In genomic region chr3:4225005-4225471, GRCh38 we compare ENCODE assay signal across 1 cellular context.
TF ChIP-seq lines count a peak whose summit lies in the region.

No MANE protein-coding gene starts in this region.

TF ChIP-seq in K562, 482 proteins besides CTCF, POLR2A, EP300 and RAD21 (continued from another document and continues in another):
- TF ChIP-seq TBL1XR1 (IDR thresholded peaks at IDR 0.05; ENCODE audit: low read length in 2 of 2) (peak in 1 of 2 experiments; percentile 57; a peak in 1 of 4 replicates), GATAD2A (IDR thresholded peaks at IDR 0.05) (no peak), HMGN3 (IDR thresholded peaks at IDR 0.05; ENCODE audit: borderline replicate concordance, extremely low read depth, insufficient read length, low read depth, low read length) (peak; percentile 84), TCFL5 (CRISPR knock-in tag; conservative IDR thresholded peaks at IDR 0.05) (no peak), SIN3B (IDR thresholded peaks at IDR 0.05; ENCODE audit: low read depth) (no peak), NR2C2 (CRISPR knock-in tag; IDR thresholded peaks at IDR 0.05) (no peak), NR2C2 (tag; IDR thresholded peaks at IDR 0.05) (no peak), MAFG (tag; conservative IDR thresholded peaks at IDR 0.05) (peak; percentile 40; the same call in 1 of the 2 replicates), HOMEZ (CRISPR knock-in tag; IDR thresholded peaks at IDR 0.05) (no peak), SMAD1 (IDR thresholded peaks at IDR 0.05; ENCODE audit: low read depth, low read length, partially characterized antibody) (no peak), MEF2D (tag; conservative IDR thresholded peaks at IDR 0.05; ENCODE audit: low read depth) (no peak), TEAD1 (CRISPR knock-in tag; IDR thresholded peaks at IDR 0.05) (0 out of 4 replicates have a peak, but pooled peaks of 1 of the 2 experiments have one; percentile 42), FOSL1 (tag; conservative IDR thresholded peaks at IDR 0.05) (peak; percentile 54), BRD9 (IDR thresholded peaks at IDR 0.05; ENCODE audit: low read depth, partially characterized antibody) (no peak), KDM1A (IDR thresholded peaks at IDR 0.05) (peak; percentile 84 to 85), THAP7 (CRISPR knock-in tag; IDR thresholded peaks at IDR 0.05) (no peak), DPF2 (IDR thresholded peaks at IDR 0.05) (peak; percentile 97), NCOR1 (IDR thresholded peaks at IDR 0.05) (peak; percentile 92), STAT5B (CRISPR knock-in tag; IDR thresholded peaks at IDR 0.05) (no peak), FOXK2 (conservative IDR thresholded peaks at IDR 0.05 in 1 of 2, IDR thresholded peaks at IDR 0.05 in 1 of 2; ENCODE audit: low read depth in 2 of 2) (no peak), RFX1 (IDR thresholded peaks at IDR 0.05) (no peak), ZNF764 (CRISPR knock-in tag; IDR thresholded peaks at IDR 0.05; ENCODE audit: low read depth) (no peak), DIDO1 (tag; IDR thresholded peaks at IDR 0.05; ENCODE audit: low read depth) (no peak), PTRF (tag; IDR thresholded peaks at IDR 0.05) (no peak), PKNOX1 (IDR thresholded peaks at IDR 0.05) (peak; percentile 48; the same call in 1 of the 2 replicates), ZNF324 (CRISPR knock-in tag; IDR thresholded peaks at IDR 0.05) (no peak), TEAD4 (IDR thresholded peaks at IDR 0.05; ENCODE audit: low read length) (peak; percentile 97), TEAD4 (CRISPR knock-in tag; IDR thresholded peaks at IDR 0.05; ENCODE audit: borderline replicate concordance) (no peak), RBFOX2 (IDR thresholded peaks at IDR 0.05; ENCODE audit: low read depth, low read length) (no peak), MTA3 (IDR thresholded peaks at IDR 0.05; ENCODE audit: borderline replicate concordance) (peak; percentile 60; the same call in 1 of the 2 replicates), SETDB1 (IDR thresholded peaks at IDR 0.05; ENCODE audit: low read length) (no peak), ZNF12 (CRISPR knock-in tag; IDR thresholded peaks at IDR 0.05) (no peak), NR1H2 (CRISPR knock-in tag; IDR thresholded peaks at IDR 0.05) (no peak), ASH1L (IDR thresholded peaks at IDR 0.05; ENCODE audit: borderline replicate concordance, low read depth, partially characterized antibody) (no peak), NELFE (IDR thresholded peaks at IDR 0.05; ENCODE audit: insufficient read depth, insufficient read length) (no peak), ARID1B (IDR thresholded peaks at IDR 0.05) (peak; percentile 98), IRF9 (tag; IDR thresholded peaks at IDR 0.05) (no peak), YY1 (IDR thresholded peaks at IDR 0.05; ENCODE audit: borderline replicate concordance in 1 of 3, control insufficient read depth in 1 of 3, extremely low read depth in 1 of 3, insufficient read depth in 3 of 3, insufficient read length in 1 of 3, insufficient replicate concordance in 2 of 3, low read depth in 1 of 3, low read length in 2 of 3) (no peak), ZKSCAN8 (CRISPR knock-in tag; IDR thresholded peaks at IDR 0.05) (peak; percentile 95), FOXA3 (CRISPR knock-in tag; conservative IDR thresholded peaks at IDR 0.05 in 1 of 2, IDR thresholded peaks at IDR 0.05 in 1 of 2) (no peak), NFE2 (IDR thresholded peaks at IDR 0.05; ENCODE audit: low read depth) (peak; percentile 23; the same call in 1 of the 2 replicates), GATAD2B (IDR thresholded peaks at IDR 0.05; ENCODE audit: borderline replicate concordance) (no peak; the same call in 1 of the 2 replicates), SMAD4 (CRISPR knock-in tag; conservative IDR thresholded peaks at IDR 0.05) (peak; percentile 46; the same call in 1 of the 2 replicates), MBD2 (IDR thresholded peaks at IDR 0.05; ENCODE audit: borderline replicate concordance, low read depth) (peak; percentile 47; the same call in 1 of the 2 replicates), ZNF263 (CRISPR knock-in tag; IDR thresholded peaks at IDR 0.05; ENCODE audit: borderline replicate concordance) (no peak), ZSCAN29 (IDR thresholded peaks at IDR 0.05) (no peak), SNIP1 (IDR thresholded peaks at IDR 0.05; ENCODE audit: low read depth) (no peak), CBX5 (IDR thresholded peaks at IDR 0.05; ENCODE audit: borderline replicate concordance, low read depth) (no peak), HDAC2 (IDR thresholded peaks at IDR 0.05) (0 out of 2 replicates have a peak, but pooled peaks have one; percentile 50), HDAC1 (IDR thresholded peaks at IDR 0.05) (peak in 1 of 2 experiments; percentile 35; a peak in 1 of 4 replicates), TBP (optimal IDR thresholded peaks at IDR 0.05; ENCODE audit: low read depth, low read length) (no peak), KLF6 (CRISPR knock-in tag; IDR thresholded peaks at IDR 0.05; ENCODE audit: borderline replicate concordance) (no peak), ZNF589 (CRISPR knock-in tag; IDR thresholded peaks at IDR 0.05; ENCODE audit: low read depth) (peak; percentile 40; the same call in 1 of the 2 replicates), ZKSCAN1 (IDR thresholded peaks at IDR 0.05; ENCODE audit: low read depth, low read length) (no peak), NR2F6 (CRISPR knock-in tag; IDR thresholded peaks at IDR 0.05) (no peak), HOXB6 (CRISPR knock-in tag; IDR thresholded peaks at IDR 0.05; ENCODE audit: borderline replicate concordance) (no peak), BDP1 (IDR thresholded peaks at IDR 0.05; ENCODE audit: insufficient read depth, insufficient read length) (no peak), SMARCE1 (IDR thresholded peaks at IDR 0.05) (peak; percentile 95), RBM14 (IDR thresholded peaks at IDR 0.05; ENCODE audit: borderline replicate concordance, insufficient read depth, low read depth, low read length) (no peak), POLR2AphosphoS5 (IDR thresholded peaks at IDR 0.05; ENCODE audit: control insufficient read depth, insufficient read depth, low read depth, low read length) (peak; percentile 94), ZNF551 (CRISPR knock-in tag; IDR thresholded peaks at IDR 0.05) (no peak)
- TF ChIP-seq, protein P1, sequence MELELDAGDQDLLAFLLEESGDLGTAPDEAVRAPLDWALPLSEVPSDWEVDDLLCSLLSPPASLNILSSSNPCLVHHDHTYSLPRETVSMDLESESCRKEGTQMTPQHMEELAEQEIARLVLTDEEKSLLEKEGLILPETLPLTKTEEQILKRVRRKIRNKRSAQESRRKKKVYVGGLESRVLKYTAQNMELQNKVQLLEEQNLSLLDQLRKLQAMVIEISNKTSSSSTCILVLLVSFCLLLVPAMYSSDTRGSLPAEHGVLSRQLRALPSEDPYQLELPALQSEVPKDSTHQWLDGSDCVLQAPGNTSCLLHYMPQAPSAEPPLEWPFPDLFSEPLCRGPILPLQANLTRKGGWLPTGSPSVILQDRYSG (tag; conservative IDR thresholded peaks at IDR 0.05; ENCODE audit: low read depth): no peak
- TF ChIP-seq, protein P2, sequence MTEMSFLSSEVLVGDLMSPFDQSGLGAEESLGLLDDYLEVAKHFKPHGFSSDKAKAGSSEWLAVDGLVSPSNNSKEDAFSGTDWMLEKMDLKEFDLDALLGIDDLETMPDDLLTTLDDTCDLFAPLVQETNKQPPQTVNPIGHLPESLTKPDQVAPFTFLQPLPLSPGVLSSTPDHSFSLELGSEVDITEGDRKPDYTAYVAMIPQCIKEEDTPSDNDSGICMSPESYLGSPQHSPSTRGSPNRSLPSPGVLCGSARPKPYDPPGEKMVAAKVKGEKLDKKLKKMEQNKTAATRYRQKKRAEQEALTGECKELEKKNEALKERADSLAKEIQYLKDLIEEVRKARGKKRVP (CRISPR knock-in tag; IDR thresholded peaks at IDR 0.05): peak; percentile 36; the same call in 1 of the 2 replicates
- TF ChIP-seq, protein P3, sequence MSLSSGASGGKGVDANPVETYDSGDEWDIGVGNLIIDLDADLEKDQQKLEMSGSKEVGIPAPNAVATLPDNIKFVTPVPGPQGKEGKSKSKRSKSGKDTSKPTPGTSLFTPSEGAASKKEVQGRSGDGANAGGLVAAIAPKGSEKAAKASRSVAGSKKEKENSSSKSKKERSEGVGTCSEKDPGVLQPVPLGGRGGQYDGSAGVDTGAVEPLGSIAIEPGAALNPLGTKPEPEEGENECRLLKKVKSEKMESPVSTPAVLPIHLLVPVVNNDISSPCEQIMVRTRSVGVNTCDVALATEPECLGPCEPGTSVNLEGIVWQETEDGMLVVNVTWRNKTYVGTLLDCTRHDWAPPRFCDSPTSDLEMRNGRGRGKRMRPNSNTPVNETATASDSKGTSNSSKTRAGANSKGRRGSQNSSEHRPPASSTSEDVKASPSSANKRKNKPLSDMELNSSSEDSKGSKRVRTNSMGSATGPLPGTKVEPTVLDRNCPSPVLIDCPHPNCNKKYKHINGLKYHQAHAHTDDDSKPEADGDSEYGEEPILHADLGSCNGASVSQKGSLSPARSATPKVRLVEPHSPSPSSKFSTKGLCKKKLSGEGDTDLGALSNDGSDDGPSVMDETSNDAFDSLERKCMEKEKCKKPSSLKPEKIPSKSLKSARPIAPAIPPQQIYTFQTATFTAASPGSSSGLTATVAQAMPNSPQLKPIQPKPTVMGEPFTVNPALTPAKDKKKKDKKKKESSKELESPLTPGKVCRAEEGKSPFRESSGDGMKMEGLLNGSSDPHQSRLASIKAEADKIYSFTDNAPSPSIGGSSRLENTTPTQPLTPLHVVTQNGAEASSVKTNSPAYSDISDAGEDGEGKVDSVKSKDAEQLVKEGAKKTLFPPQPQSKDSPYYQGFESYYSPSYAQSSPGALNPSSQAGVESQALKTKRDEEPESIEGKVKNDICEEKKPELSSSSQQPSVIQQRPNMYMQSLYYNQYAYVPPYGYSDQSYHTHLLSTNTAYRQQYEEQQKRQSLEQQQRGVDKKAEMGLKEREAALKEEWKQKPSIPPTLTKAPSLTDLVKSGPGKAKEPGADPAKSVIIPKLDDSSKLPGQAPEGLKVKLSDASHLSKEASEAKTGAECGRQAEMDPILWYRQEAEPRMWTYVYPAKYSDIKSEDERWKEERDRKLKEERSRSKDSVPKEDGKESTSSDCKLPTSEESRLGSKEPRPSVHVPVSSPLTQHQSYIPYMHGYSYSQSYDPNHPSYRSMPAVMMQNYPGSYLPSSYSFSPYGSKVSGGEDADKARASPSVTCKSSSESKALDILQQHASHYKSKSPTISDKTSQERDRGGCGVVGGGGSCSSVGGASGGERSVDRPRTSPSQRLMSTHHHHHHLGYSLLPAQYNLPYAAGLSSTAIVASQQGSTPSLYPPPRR (CRISPR knock-in tag; IDR thresholded peaks at IDR 0.05; ENCODE audit: borderline replicate concordance): no peak
- TF ChIP-seq, protein P4, sequence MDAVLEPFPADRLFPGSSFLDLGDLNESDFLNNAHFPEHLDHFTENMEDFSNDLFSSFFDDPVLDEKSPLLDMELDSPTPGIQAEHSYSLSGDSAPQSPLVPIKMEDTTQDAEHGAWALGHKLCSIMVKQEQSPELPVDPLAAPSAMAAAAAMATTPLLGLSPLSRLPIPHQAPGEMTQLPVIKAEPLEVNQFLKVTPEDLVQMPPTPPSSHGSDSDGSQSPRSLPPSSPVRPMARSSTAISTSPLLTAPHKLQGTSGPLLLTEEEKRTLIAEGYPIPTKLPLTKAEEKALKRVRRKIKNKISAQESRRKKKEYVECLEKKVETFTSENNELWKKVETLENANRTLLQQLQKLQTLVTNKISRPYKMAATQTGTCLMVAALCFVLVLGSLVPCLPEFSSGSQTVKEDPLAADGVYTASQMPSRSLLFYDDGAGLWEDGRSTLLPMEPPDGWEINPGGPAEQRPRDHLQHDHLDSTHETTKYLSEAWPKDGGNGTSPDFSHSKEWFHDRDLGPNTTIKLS (IDR thresholded peaks at IDR 0.05; ENCODE audit: borderline replicate concordance, low read depth): no peak
- TF ChIP-seq, protein P5, sequence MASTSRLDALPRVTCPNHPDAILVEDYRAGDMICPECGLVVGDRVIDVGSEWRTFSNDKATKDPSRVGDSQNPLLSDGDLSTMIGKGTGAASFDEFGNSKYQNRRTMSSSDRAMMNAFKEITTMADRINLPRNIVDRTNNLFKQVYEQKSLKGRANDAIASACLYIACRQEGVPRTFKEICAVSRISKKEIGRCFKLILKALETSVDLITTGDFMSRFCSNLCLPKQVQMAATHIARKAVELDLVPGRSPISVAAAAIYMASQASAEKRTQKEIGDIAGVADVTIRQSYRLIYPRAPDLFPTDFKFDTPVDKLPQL (IDR thresholded peaks at IDR 0.05; ENCODE audit: extremely low read depth, insufficient read length): no peak
